In genomic region chr7:44671069-44671468, GRCh38 we compare ENCODE assay signal across 19 cellular contexts.
DNase-seq lines count a peak whose midpoint lies in the region; ATAC-seq, FAIRE-seq and TF ChIP-seq lines count a peak whose summit lies in the region.
"Had no signal": no experiment of that assay in that cellular context is flagged by ENCODE, and none has a peak within 500 bp of the region (broad histone marks: within the 10 kb centered on the region; RNA-seq: fewer than 3 reads in every experiment).

No MANE protein-coding gene starts in this region.

- no peak for DNase-seq in activated T-cell treated with anti-CD3 and anti-CD28 coated beads, Interleukin-2, amount 50 U/mL, for 72 hours
- no peak for DNase-seq in activated T-cell treated with anti-CD3 and anti-CD28 coated beads, Interleukin-2, amount 50 U/mL, for 48 hours
- no peak for DNase-seq in central memory CD8-positive, alpha-beta T cell (ENCODE audit: low spot score in 2 of 2)
- peak; percentile 18 for DNase-seq in right atrium auricular region (ENCODE audit: low spot score)
- no peak for DNase-seq in AG08396 (ENCODE audit: low spot score)
- no peak for DNase-seq in D721Med (ENCODE audit: insufficient read length, low spot score)
- DNase-seq: Caco-2; H7; Kasumi-1; MM.1S; NCI-H1092 treated with DMSO at 0.1 percent for 48 hours; NCI-H2081 treated with DMSO at 0.1 percent for 48 hours; NCI-H526 treated with DMSO at 0.1 percent for 48 hours; NK-92 treated with Interleukin-12 subunit alpha and Interleukin-12 subunit beta, amount 100 ng/mL, for 24 hours had no signal

- no peaks in the 10 kb centered on the region for H3K27me3 ChIP-seq in right atrium auricular region

- no peaks in the 10 kb centered on the region for H3K4me1 Mint-ChIP-seq in activated T-cell treated with anti-CD3 and anti-CD28 coated beads, Interleukin-2, amount 50 U/mL, for 72 hours (ENCODE audit: low read depth)
- H3K4me1 Mint-ChIP-seq in central memory CD8-positive, alpha-beta T cell = peaks cover 13% of the 10 kb centered on the region

- no peak overlapping the region for H3K4me3 ChIP-seq in right atrium auricular region

- no peaks in the 10 kb centered on the region for H3K4me1 ChIP-seq in right atrium auricular region
- H3K4me1 ChIP-seq: Caco-2 had no signal

- H3K9me3 ChIP-seq in right atrium auricular region = no peaks in the 10 kb centered on the region
- H3K9me3 ChIP-seq: Caco-2 had no signal

- ATAC-seq in activated T-cell treated with anti-CD3 and anti-CD28 coated beads, Interleukin-2, amount 50 U/mL, for 72 hours (replicated peaks in 1 of 2) = no peak
- no peak for ATAC-seq in central memory CD8-positive, alpha-beta T cell (replicated peaks; ENCODE audit: extremely low read depth, poor library complexity, severe bottlenecking)
- no peak for ATAC-seq in GM19463 (IDR thresholded peaks at IDR 0.05; ENCODE audit: unreplicated experiment)

- H3K27me3 Mint-ChIP-seq in activated T-cell treated with anti-CD3 and anti-CD28 coated beads, Interleukin-2, amount 50 U/mL, for 72 hours (ENCODE audit: low read depth) = no peaks in the 10 kb centered on the region
- no peaks in the 10 kb centered on the region for H3K27me3 Mint-ChIP-seq in central memory CD8-positive, alpha-beta T cell
- H3K27me3 Mint-ChIP-seq: IgD-negative memory B cell had no signal

- no peak overlapping the region for H3K27ac ChIP-seq in right atrium auricular region
- H3K27ac ChIP-seq: C4-2B, HL-60 had no signal

- peaks cover 66% of the 10 kb centered on the region for H3K36me3 ChIP-seq in right atrium auricular region

- peaks cover 2 to 4% of the 10 kb centered on the region in 2 donors for H3K36me3 Mint-ChIP-seq in activated T-cell treated with anti-CD3 and anti-CD28 coated beads, Interleukin-2, amount 50 U/mL, for 72 hours (ENCODE audit: insufficient read depth in 2 of 2)
- H3K36me3 Mint-ChIP-seq in central memory CD8-positive, alpha-beta T cell (ENCODE audit: insufficient read depth) = peaks cover 42% of the 10 kb centered on the region

- no peak for FAIRE-seq in D721Med (lab: Jason Lieb, UNC)
- FAIRE-seq: HTR-8/SVneo had no signal

- H3K9me3 Mint-ChIP-seq in activated T-cell treated with anti-CD3 and anti-CD28 coated beads, Interleukin-2, amount 50 U/mL, for 72 hours = no peaks in the 10 kb centered on the region
- no peaks in the 10 kb centered on the region for H3K9me3 Mint-ChIP-seq in central memory CD8-positive, alpha-beta T cell
- H3K9me3 Mint-ChIP-seq: IgD-negative memory B cell had no signal

- no peak overlapping the region for H3K4me3 Mint-ChIP-seq in activated T-cell treated with anti-CD3 and anti-CD28 coated beads, Interleukin-2, amount 50 U/mL, for 72 hours
- no peak overlapping the region for H3K4me3 Mint-ChIP-seq in central memory CD8-positive, alpha-beta T cell
- H3K4me3 Mint-ChIP-seq: IgD-negative memory B cell had no signal

- peak overlapping the region; percentile 86 for H3K27ac Mint-ChIP-seq in activated T-cell treated with anti-CD3 and anti-CD28 coated beads, Interleukin-2, amount 50 U/mL, for 72 hours
- H3K27ac Mint-ChIP-seq in central memory CD8-positive, alpha-beta T cell (ENCODE audit: low read depth) = peak overlapping the region; percentile 41

- no peak for TF ChIP-seq CTCF in right atrium auricular region (IDR thresholded peaks at IDR 0.05)
- TF ChIP-seq CTCF in D721Med (IDR thresholded peaks at IDR 0.05; ENCODE audit: insufficient read depth, missing control alignments) = no peak
